8 cellular contexts compared by ENCODE assay signal in genomic region chr17:38824899-38825761, GRCh38. TPM values are rescaled to one million over a fixed set of nuclear protein-coding genes. Genes with fewer than 3 reads are reported as not detected.
DNase-seq lines count a peak whose midpoint lies in the region; ATAC-seq, FAIRE-seq and TF ChIP-seq lines count a peak whose summit lies in the region.

Gene CWC25, minus strand, starts transcription at chr17:38825321. Its CDS starts 138 bp downstream, at chr17:38825183.

- peak; percentile 83 for ATAC-seq in HG02943 (IDR thresholded peaks at IDR 0.05; ENCODE audit: low read depth, unreplicated experiment)

- no peaks in the 10 kb centered on the region for H3K27me3 Mint-ChIP-seq in astrocyte (ENCODE audit: low read depth, unreplicated experiment)

- H3K9ac ChIP-seq in astrocyte (ENCODE audit: low read length) (peak within 1 kb of the TSS; percentile 99), rectal smooth muscle tissue (ENCODE audit: low read length) (peak within 1 kb of the TSS; percentile 99)

- H3K4me3 ChIP-seq in astrocyte (ENCODE audit: insufficient read depth, low read depth, low read length), result peak within 1 kb of the TSS; percentile 100
- H3K4me3 ChIP-seq in rectal smooth muscle tissue (ENCODE audit: low read length), result peak within 1 kb of the TSS; percentile 98
- H3K4me3 ChIP-seq in vagina, result peak within 1 kb of the TSS; percentile 65 to 86

- H3K36me3 ChIP-seq in astrocyte (ENCODE audit: insufficient read depth, low read length), result no peaks in the 10 kb centered on the region
- peaks cover 6% of the 10 kb centered on the region for H3K36me3 ChIP-seq in rectal smooth muscle tissue (ENCODE audit: control insufficient read depth, insufficient read depth, low read length)
- H3K36me3 ChIP-seq in vagina, result peaks cover 0 to 12% of the 10 kb centered on the region in 2 donors

- peak within 1 kb of the TSS; percentile 100 for H3K27ac Mint-ChIP-seq in astrocyte (ENCODE audit: unreplicated experiment)

- H4K20me1 ChIP-seq in astrocyte (ENCODE audit: insufficient read depth, low read length), result peaks cover 18% of the 10 kb centered on the region

- H3K36me3 Mint-ChIP-seq in astrocyte (ENCODE audit: low read depth, unreplicated experiment), result peaks cover 5% of the 10 kb centered on the region

- H3K27ac ChIP-seq in astrocyte (ENCODE audit: low read depth, low read length) (peak within 1 kb of the TSS; percentile 100), rectal smooth muscle tissue (ENCODE audit: low read depth, low read length) (peak within 1 kb of the TSS; percentile 99), vagina (peak within 1 kb of the TSS; percentile 92)

- FAIRE-seq in astrocyte (lab: Jason Lieb, UNC), result no peak

- TF ChIP-seq POLR2A in GM15510 (IDR thresholded peaks at IDR 0.05; ENCODE audit: borderline replicate concordance, extremely low read depth, insufficient read length) (peak; percentile 86), vagina (IDR thresholded peaks at IDR 0.05) (peak in 1 of 2 donors; percentile 77)

- peak within 1 kb of the TSS; percentile 96 for H3K4me3 Mint-ChIP-seq in astrocyte (ENCODE audit: unreplicated experiment)

- H3K9me3 ChIP-seq in astrocyte (ENCODE audit: insufficient read depth, low read depth, low read length) (no peaks in the 10 kb centered on the region), vagina (no peaks in the 10 kb centered on the region)

- TF ChIP-seq CTCF in astrocyte (IDR thresholded peaks at IDR 0.05; ENCODE audit: insufficient read depth, low read depth, low read length), result no peak
- TF ChIP-seq CTCF in vagina (IDR thresholded peaks at IDR 0.05), result peak in 1 of 3 experiments; percentile 25

- intact Hi-C loops in vagina (cut with DNase I), result loop anchor here (1.0 kb wide), 1 partner anchor 26 kb away; the partner anchor contains the start of gene PIP4K2B

- H2AFZ ChIP-seq in astrocyte (ENCODE audit: low read depth, low read length), result peak within 1 kb of the TSS; percentile 87

- H3K4me2 ChIP-seq in astrocyte (ENCODE audit: low read length), result peak within 1 kb of the TSS; percentile 99

- no peaks in the 10 kb centered on the region for H3K9me3 Mint-ChIP-seq in astrocyte (ENCODE audit: unreplicated experiment)

- peaks cover 12% of the 10 kb centered on the region for H3K4me1 Mint-ChIP-seq in astrocyte (ENCODE audit: low read depth, unreplicated experiment)

- H3K27me3 ChIP-seq in astrocyte (ENCODE audit: insufficient read depth, low read length), result no peaks in the 10 kb centered on the region
- no peaks in the 10 kb centered on the region for H3K27me3 ChIP-seq in rectal smooth muscle tissue (ENCODE audit: control insufficient read depth, insufficient read depth, low read length)
- H3K27me3 ChIP-seq in vagina, result no peaks in the 10 kb centered on the region

- peaks cover 44% of the 10 kb centered on the region for H3K79me2 ChIP-seq in astrocyte (ENCODE audit: insufficient read depth, low read length)

- peak; percentile 63 for DNase-seq in NCI-H2029 treated with DMSO at 0.1 percent for 48 hours (lab: John Stamatoyannopoulos, UW)
- DNase-seq in T-helper 22 cell (ENCODE audit: low read depth), result peak; percentile 84
- DNase-seq in astrocyte (ENCODE audit: low read depth), result peak; percentile 91
- peak; percentile 93 for DNase-seq in hepatic stellate cell (ENCODE audit: low spot score)
- peak; percentile 97 to 98 for DNase-seq in vagina (ENCODE audit: extremely low spot score in 2 of 2)

- H3K4me1 ChIP-seq in astrocyte (ENCODE audit: insufficient read depth, low read length) (peaks cover 13% of the 10 kb centered on the region), rectal smooth muscle tissue (ENCODE audit: control insufficient read depth, insufficient read depth, low read length) (peaks cover 5% of the 10 kb centered on the region), vagina (peaks cover 35% of the 10 kb centered on the region)

RNA-seq across cellular contexts. Expression of gene CWC25, which starts in this region (rescaled TPM):
- total RNA-seq in astrocyte (12.4 and 13.7 TPM in 2 replicates), vagina (25.5 TPM)

Comparison
In these comparisons a context has a peak if more than half of its experiments do, and no peak if none do; other contexts are left out.
1. Peak in every context shown above with its lines: DNase-seq, ATAC-seq, H3K4me3 ChIP-seq and H3K27ac ChIP-seq.